ENCODE assay signal across 23 cellular contexts in the genomic region with DNA sequence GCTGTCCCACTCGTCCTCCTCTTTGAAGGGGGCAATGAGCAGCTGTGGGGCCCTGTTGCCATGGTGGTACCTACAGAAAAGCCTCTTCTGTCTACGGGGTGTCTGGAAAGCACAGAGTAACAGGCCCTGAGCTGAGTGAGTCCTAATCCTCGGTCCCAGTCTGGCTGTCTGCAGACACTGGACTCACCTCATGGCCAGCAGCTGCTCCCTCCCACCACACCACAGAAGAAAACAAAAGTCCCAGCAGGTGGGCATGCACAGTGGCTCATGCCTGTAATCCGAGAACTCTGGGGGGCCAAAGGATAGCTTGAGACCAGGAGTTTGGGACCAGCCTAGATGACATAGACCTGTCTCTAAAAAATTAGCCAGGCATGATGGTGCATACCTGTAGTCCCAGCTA. TPM values are rescaled to one million over a fixed set of nuclear protein-coding genes. Genes with fewer than 3 reads are reported as not detected.
A peak's percentile ranks its signal among the peaks of the same experiment; 100 is the strongest.
DNase-seq lines count a peak whose midpoint lies in the region; ATAC-seq and TF ChIP-seq lines count a peak whose summit lies in the region.
"Had no signal": no experiment of that assay in that cellular context is flagged by ENCODE, and none has a peak within 500 bp of the region (broad histone marks: within the 10 kb centered on the region; RNA-seq: fewer than 3 reads in every experiment).

No MANE protein-coding gene starts in this region.

- peaks cover 6% of the 10 kb centered on the region for H3K36me3 Mint-ChIP-seq in WTC11
- H3K36me3 Mint-ChIP-seq: activated naive CD4-positive, alpha-beta T cell treated with anti-CD3 and anti-CD28 coated beads, Interleukin-2, amount 10 ng/mL, durations not matched to agents 7 days and 5 days; CD4-positive, CD25-positive, alpha-beta regulatory T cell; naive thymus-derived CD8-positive, alpha-beta T cell had no signal

- no peaks in the 10 kb centered on the region for H3K27me3 Mint-ChIP-seq in WTC11 (ENCODE audit: low read depth)
- H3K27me3 Mint-ChIP-seq: IgD-negative memory B cell had no signal

- DNase-seq in ELF-1 (ENCODE audit: low read depth, low spot score) (peak; percentile 43), LHCN-M2 (ENCODE audit: low read depth) (peak; percentile 73), WTC11 (ENCODE audit: low spot score) (peak; percentile 20), myocyte (ENCODE audit: low read depth) (peak; percentile 94), kidney tubule cell (ENCODE audit: low spot score) (no peak), LoVo (ENCODE audit: low spot score) (no peak)
- DNase-seq: activated CD4-positive, alpha-beta T cell treated with anti-CD3 and anti-CD28 coated beads for 4 hours; activated naive CD4-positive, alpha-beta T cell treated with anti-CD3 and anti-CD28 coated beads, Interleukin-2, amount 10 ng/mL, durations not matched to agents 7 days and 5 days; activated T-cell treated with anti-CD3 and anti-CD28 coated beads, Interleukin-2, amount 50 U/mL, for 72 hours; amygdala; caudate nucleus; CD4-positive, CD25-positive, alpha-beta regulatory T cell; HCEC 1CT; naive thymus-derived CD8-positive, alpha-beta T cell; NCI-H1417; NCI-H446 treated with DMSO at 0.1 percent for 48 hours; NK-92 treated with Interleukin-12 subunit alpha and Interleukin-12 subunit beta, amount 100 ng/mL, for 24 hours; stomach had no signal

- POLR2A ChIA-PET in WTC11 (lab: Charles Lee): no interaction called here

- CTCF ChIA-PET in WTC11 (lab: Charles Lee): interaction anchor here (1.0 to 1.9 kb wide), 3 partner anchors 18 to 65 kb away, joined by 3 to 5 read pairs (median 3); no protein-coding TSS in a partner anchor

- no peaks in the 10 kb centered on the region for H3K9me3 Mint-ChIP-seq in WTC11
- H3K9me3 Mint-ChIP-seq: activated naive CD4-positive, alpha-beta T cell treated with anti-CD3 and anti-CD28 coated beads, Interleukin-2, amount 10 ng/mL, durations not matched to agents 7 days and 5 days; activated T-cell treated with anti-CD3 and anti-CD28 coated beads, Interleukin-2, amount 50 U/mL, for 72 hours; CD4-positive, CD25-positive, alpha-beta regulatory T cell; IgD-negative memory B cell; naive thymus-derived CD8-positive, alpha-beta T cell had no signal

- ATAC-seq in WTC11: peak; percentile 20; the same call in 1 of the 2 replicates
- ATAC-seq in HG02981 (IDR thresholded peaks at IDR 0.05; ENCODE audit: unreplicated experiment): no peak
- ATAC-seq: activated T-cell treated with anti-CD3 and anti-CD28 coated beads, Interleukin-2, amount 50 U/mL, for 72 hours; heart left ventricle; left lobe of liver; naive thymus-derived CD8-positive, alpha-beta T cell; sciatic nerve had no signal

- TF ChIP-seq CTCF in WTC11 (IDR thresholded peaks at IDR 0.05): no peak

- H3K4me3 Mint-ChIP-seq in WTC11: no peak overlapping the region
- H3K4me3 Mint-ChIP-seq: activated naive CD4-positive, alpha-beta T cell treated with anti-CD3 and anti-CD28 coated beads, Interleukin-2, amount 10 ng/mL, durations not matched to agents 7 days and 5 days; activated T-cell treated with anti-CD3 and anti-CD28 coated beads, Interleukin-2, amount 50 U/mL, for 72 hours; IgD-negative memory B cell; naive thymus-derived CD8-positive, alpha-beta T cell had no signal

- peaks cover 9% of the 10 kb centered on the region for H3K4me1 Mint-ChIP-seq in WTC11
- H3K4me1 Mint-ChIP-seq: activated naive CD4-positive, alpha-beta T cell treated with anti-CD3 and anti-CD28 coated beads, Interleukin-2, amount 10 ng/mL, durations not matched to agents 7 days and 5 days; CD4-positive, CD25-positive, alpha-beta regulatory T cell had no signal

- H3K27ac Mint-ChIP-seq in WTC11: peak overlapping the region; percentile 73; the same call in 1 of the 2 replicates
- H3K27ac Mint-ChIP-seq: activated naive CD4-positive, alpha-beta T cell treated with anti-CD3 and anti-CD28 coated beads, Interleukin-2, amount 10 ng/mL, durations not matched to agents 7 days and 5 days; activated T-cell treated with anti-CD3 and anti-CD28 coated beads, Interleukin-2, amount 50 U/mL, for 72 hours; CD4-positive, CD25-positive, alpha-beta regulatory T cell; IgD-negative memory B cell; naive thymus-derived CD8-positive, alpha-beta T cell had no signal

TF ChIP-seq in WTC11, 78 proteins besides CTCF, POLR2A, EP300 and RAD21 (continues in another document):
- TF ChIP-seq SOX15 (CRISPR knock-in tag; IDR thresholded peaks at IDR 0.05) (no peak), TEAD4 (CRISPR knock-in tag; IDR thresholded peaks at IDR 0.05) (no peak), ZBTB43 (CRISPR knock-in tag; IDR thresholded peaks at IDR 0.05) (no peak), FOXJ3 (CRISPR knock-in tag; IDR thresholded peaks at IDR 0.05; ENCODE audit: borderline replicate concordance) (no peak), ATF1 (CRISPR knock-in tag; IDR thresholded peaks at IDR 0.05) (no peak), HMGXB4 (CRISPR knock-in tag; IDR thresholded peaks at IDR 0.05) (no peak), GTF2I (CRISPR knock-in tag; conservative IDR thresholded peaks at IDR 0.05) (no peak), NR2C2 (CRISPR knock-in tag; IDR thresholded peaks at IDR 0.05) (no peak), ZNF219 (CRISPR knock-in tag; IDR thresholded peaks at IDR 0.05; ENCODE audit: borderline replicate concordance) (no peak), ZNF281 (CRISPR knock-in tag; IDR thresholded peaks at IDR 0.05) (no peak), PRRX2 (CRISPR knock-in tag; IDR thresholded peaks at IDR 0.05) (no peak), ATF3 (CRISPR knock-in tag; conservative IDR thresholded peaks at IDR 0.05) (no peak), SP1 (CRISPR knock-in tag; conservative IDR thresholded peaks at IDR 0.05) (no peak)
- TF ChIP-seq, protein P1, sequence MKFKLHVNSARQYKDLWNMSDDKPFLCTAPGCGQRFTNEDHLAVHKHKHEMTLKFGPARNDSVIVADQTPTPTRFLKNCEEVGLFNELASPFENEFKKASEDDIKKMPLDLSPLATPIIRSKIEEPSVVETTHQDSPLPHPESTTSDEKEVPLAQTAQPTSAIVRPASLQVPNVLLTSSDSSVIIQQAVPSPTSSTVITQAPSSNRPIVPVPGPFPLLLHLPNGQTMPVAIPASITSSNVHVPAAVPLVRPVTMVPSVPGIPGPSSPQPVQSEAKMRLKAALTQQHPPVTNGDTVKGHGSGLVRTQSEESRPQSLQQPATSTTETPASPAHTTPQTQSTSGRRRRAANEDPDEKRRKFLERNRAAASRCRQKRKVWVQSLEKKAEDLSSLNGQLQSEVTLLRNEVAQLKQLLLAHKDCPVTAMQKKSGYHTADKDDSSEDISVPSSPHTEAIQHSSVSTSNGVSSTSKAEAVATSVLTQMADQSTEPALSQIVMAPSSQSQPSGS (CRISPR knock-in tag; IDR thresholded peaks at IDR 0.05; ENCODE audit: borderline replicate concordance, low read depth): no peak

RNA-seq across cellular contexts. Expression of gene P4HA2, which starts 19.9 kb away (rescaled TPM):
- total RNA-seq in LHCN-M2 (2014; rRNA removed): 200 and 217 TPM in 2 replicates
- polyA plus RNA-seq in LHCN-M2 (2012): 300 TPM
- 15.1 to 19.0 TPM (median 17.8 TPM) in 3 replicates for total RNA-seq in WTC11 (2021)
- total RNA-seq in myocyte: 304 and 381 TPM in 2 replicates
- 737 TPM for polyA plus RNA-seq in myocyte (2012)
- total RNA-seq: CD4-positive, CD25-positive, alpha-beta regulatory T cell; naive thymus-derived CD8-positive, alpha-beta T cell had no signal
- polyA plus RNA-seq: CD4-positive, CD25-positive, alpha-beta regulatory T cell had no signal

RNA-seq across cellular contexts. Expression of gene PDLIM4, which starts 49.7 kb away (rescaled TPM):
- total RNA-seq in LHCN-M2 (2014; rRNA removed): 149 and 153 TPM in 2 replicates
- polyA plus RNA-seq in LHCN-M2 (2012): 202 TPM
- total RNA-seq in WTC11 (2021): 10.6 to 15.2 TPM (median 11.4 TPM) in 3 replicates
- 220 and 230 TPM in 2 replicates for total RNA-seq in myocyte
- polyA plus RNA-seq in myocyte (2012): 371 TPM
- total RNA-seq: CD4-positive, CD25-positive, alpha-beta regulatory T cell; naive thymus-derived CD8-positive, alpha-beta T cell had no signal
- polyA plus RNA-seq: CD4-positive, CD25-positive, alpha-beta regulatory T cell; IgD-negative memory B cell; naive thymus-derived CD8-positive, alpha-beta T cell had no signal

Comparison
In these comparisons a context has a peak if more than half of its experiments do, and no peak if none do; other contexts are left out.
1. DNase-seq: peak in ELF-1 (single experiment), LHCN-M2 (single experiment), WTC11 (single experiment) and myocyte (single experiment); none in kidney tubule cell (single experiment) and LoVo (single experiment).
2. RNA of gene P4HA2, which starts 19.9 kb away (total RNA-seq): 304 to 381 TPM in myocyte and 200 to 217 TPM in LHCN-M2; 15.1 to 19.0 TPM in WTC11; every median in the first group is over 10 times any median in the second.